ENCODE assay signal across 8 cellular contexts in the genomic region with DNA sequence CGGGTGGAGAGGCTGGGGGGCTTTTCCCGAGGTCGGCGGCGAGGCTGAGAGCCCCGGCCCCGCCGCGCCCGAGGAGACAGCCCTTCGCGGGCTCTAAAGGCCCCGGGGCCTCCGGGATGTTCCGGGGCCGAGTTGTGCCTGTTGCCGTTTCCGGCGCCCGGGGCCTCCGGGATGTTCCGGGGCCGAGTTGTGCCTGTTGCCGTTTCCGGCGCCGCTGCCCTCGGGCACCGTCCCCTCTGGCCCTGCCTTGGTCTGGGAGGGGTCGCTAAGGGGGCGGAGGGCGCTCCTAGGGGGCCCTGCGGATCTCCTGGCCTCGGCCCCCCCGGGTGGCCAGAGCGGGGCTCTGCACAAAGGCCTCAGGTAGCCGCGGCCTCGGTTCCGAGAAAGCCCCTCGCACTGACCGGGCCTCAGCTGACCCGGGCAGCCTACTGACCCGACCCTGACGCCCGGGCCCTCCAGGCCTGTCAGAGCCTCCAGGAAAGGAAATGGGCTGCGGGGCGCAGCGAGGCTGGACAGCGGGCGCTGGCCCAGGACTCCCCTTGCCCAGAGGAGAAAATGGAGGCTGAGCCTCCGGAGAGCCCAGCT. TPM values are rescaled to one million over a fixed set of nuclear protein-coding genes. Genes with fewer than 3 reads are reported as not detected.
DNase-seq lines count a peak whose midpoint lies in the region; ATAC-seq and TF ChIP-seq lines count a peak whose summit lies in the region.

No MANE protein-coding gene starts in this region.

- no peaks in the 10 kb centered on the region for H3F3A ChIP-seq in OCI-LY1 (ENCODE audit: insufficient read depth, low read length)

- no peaks in the 10 kb centered on the region for H3K36me3 ChIP-seq in OCI-LY1 (ENCODE audit: insufficient read depth, low read length)
- no peaks in the 10 kb centered on the region for H3K36me3 ChIP-seq in sigmoid colon

- H3K4me1 ChIP-seq in OCI-LY1 (ENCODE audit: insufficient read depth, low read length, severe bottlenecking) (peaks cover 21% of the 10 kb centered on the region), sigmoid colon (peaks cover 0 to 34% (median 31%) of the 10 kb centered on the region in 4 donors)

- H3K79me2 ChIP-seq in OCI-LY1 (ENCODE audit: insufficient read depth, low read length): no peaks in the 10 kb centered on the region

- TF ChIP-seq EP300 in sigmoid colon (IDR thresholded peaks at IDR 0.05): no peak

- no peak for ATAC-seq in GM21717 (IDR thresholded peaks at IDR 0.05; ENCODE audit: unreplicated experiment)

- H3K9me2 ChIP-seq in OCI-LY1 (ENCODE audit: low read depth, low read length): no peaks in the 10 kb centered on the region

- H3K27ac ChIP-seq in OCI-LY1 (ENCODE audit: low read depth, low read length, poor library complexity, severe bottlenecking): no peak overlapping the region
- peak overlapping the region; percentile 74 to 90 (median 80) for H3K27ac ChIP-seq in sigmoid colon

- H3K9me3 ChIP-seq in OCI-LY1 (ENCODE audit: low read length) (no peaks in the 10 kb centered on the region), sigmoid colon (no peaks in the 10 kb centered on the region)

- TF ChIP-seq CTCF in GM12865 (IDR thresholded peaks at IDR 0.05; ENCODE audit: insufficient read depth, low read depth, low read length, missing control alignments) (no peak), OCI-LY1 (IDR thresholded peaks at IDR 0.05; ENCODE audit: low read length) (no peak), fibroblast of villous mesenchyme (IDR thresholded peaks at IDR 0.05; ENCODE audit: insufficient read depth, low read depth, low read length) (no peak), sigmoid colon (IDR thresholded peaks at IDR 0.05) (no peak)

- WGBS in sigmoid colon, 2 donors: 10 to 12% methylated on average over 52 of the region's 52 CpGs

- H4K20me1 ChIP-seq in OCI-LY1 (ENCODE audit: insufficient read depth, low read length): no peaks in the 10 kb centered on the region

- peak overlapping the region; percentile 61 for H3K4me2 ChIP-seq in OCI-LY1 (ENCODE audit: low read length)

- peak overlapping the region; percentile 60 for H3K9ac ChIP-seq in OCI-LY1 (ENCODE audit: low read length)

- peak; percentile 35 for DNase-seq in GM12865 (ENCODE audit: low read depth)
- no peak for DNase-seq in fibroblast of villous mesenchyme (ENCODE audit: low read depth)
- DNase-seq in sigmoid colon: no peak
- DNase-seq in glomerular visceral epithelial cell (ENCODE audit: extremely low spot score): no peak
- DNase-seq in HuH-7.5 (ENCODE audit: low spot score): no peak
- DNase-seq in activated gamma-delta T cell treated with Interleukin-2 at 50 U/mL for 16 hours: no peak

- H3K27me3 ChIP-seq in OCI-LY1 (ENCODE audit: insufficient read depth, low read length) (0 out of 2 replicates have a peak, but pooled peaks cover 2% of the 10 kb centered on the region), sigmoid colon (peaks cover 0 to 10% (median 4%) of the 10 kb centered on the region in 3 donors)

- intact Hi-C loops in sigmoid colon (cut with DNase I): no loop called here

- H3K4me3 ChIP-seq in GM12865 (ENCODE audit: low read depth, low read length) (peak overlapping the region; percentile 83), OCI-LY1 (ENCODE audit: low read depth, low read length, poor library complexity, severe bottlenecking) (peak overlapping the region; percentile 56), fibroblast of villous mesenchyme (ENCODE audit: low read depth, low read length) (peak overlapping the region; percentile 62), sigmoid colon (peak overlapping the region; percentile 62 to 79 (median 66))

- H2AFZ ChIP-seq in OCI-LY1 (ENCODE audit: low read length): no peak overlapping the region

- TF ChIP-seq POLR2A in sigmoid colon (IDR thresholded peaks at IDR 0.05): no peak

RNA-seq across cellular contexts. Expression of a gene that starts 24.2 kb away (rescaled TPM):
- total RNA-seq in fibroblast of villous mesenchyme (10,242 and 13,686 TPM in 2 replicates), sigmoid colon (1,000 to 10,000 TPM; 1,038 to 2,003 (median 1,212) TPM)
- polyA plus RNA-seq in sigmoid colon: 1,000 to 10,000 TPM; 2,538 to 4,527 (median 2,852) TPM

RNA-seq across cellular contexts. Expression of a gene that starts 39.8 kb away (rescaled TPM):
- 1.7 and 3.5 TPM in 2 replicates for total RNA-seq in fibroblast of villous mesenchyme
- total RNA-seq in sigmoid colon: 1 to 10 TPM in 1 of 4 donors, under 1 TPM in 2, not detected in 1; 0.33 to 1.1 (median 0.95) TPM
- 1 to 10 TPM in 1 of 3 donors, not detected in 2; 2.3 TPM for polyA plus RNA-seq in sigmoid colon
